In the genomic region with DNA sequence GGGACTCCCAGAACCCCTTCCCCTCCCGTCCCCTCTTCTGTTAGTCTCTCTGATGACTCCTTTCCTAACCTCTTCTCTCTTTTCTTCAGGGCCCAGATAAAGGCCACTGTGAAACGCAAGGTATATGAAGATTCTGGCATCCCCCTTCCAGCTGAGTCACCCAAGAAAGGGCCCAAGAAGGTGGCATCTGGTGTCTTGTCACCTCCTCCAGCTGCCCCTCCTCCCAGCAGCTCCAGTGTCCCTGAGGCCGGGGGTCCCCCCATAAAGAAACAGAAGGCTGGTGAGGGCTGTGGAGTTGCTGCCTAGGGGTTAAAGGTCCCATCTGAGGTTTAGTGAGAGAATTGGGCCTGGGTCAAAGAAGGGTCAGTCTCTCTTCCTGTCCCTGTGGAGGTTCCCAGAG, we compare ENCODE assay signal across 11 cellular contexts. TPM values are rescaled to one million over a fixed set of nuclear protein-coding genes. Genes with fewer than 3 reads are reported as not detected.
DNase-seq lines count a peak whose midpoint lies in the region; ATAC-seq and TF ChIP-seq lines count a peak whose summit lies in the region.
"Had no signal": no experiment of that assay in that cellular context is flagged by ENCODE, and none has a peak within 500 bp of the region (broad histone marks: within the 10 kb centered on the region; RNA-seq: fewer than 3 reads in every experiment).

No MANE protein-coding gene starts in this region.

- H3K9ac ChIP-seq in BLaER1 treated with 17β-estradiol and CSF1 and Interleukin-3, amounts not matched to agents 10 nM and 100 nM: peak overlapping the region in 9 of 11 experiments; percentile 89 to 99 (median 98); a peak in 17 of 22 replicates
- H3K9ac ChIP-seq in OCI-LY3 (ENCODE audit: low read length): no peak overlapping the region

- ATAC-seq in psoas muscle (no peak), HG03432 (IDR thresholded peaks at IDR 0.05; ENCODE audit: unreplicated experiment) (no peak)

- no peak for DNase-seq in coronary artery (ENCODE audit: low spot score)
- DNase-seq in psoas muscle: no peak
- no peak for DNase-seq in stimulated activated CD4-positive, alpha-beta T cell treated with anti-CD3 and anti-CD28 coated beads, Interleukin-15, amount 100 ng/mL, for 24 hours
- no peak for DNase-seq in medulla oblongata (ENCODE audit: extremely low spot score)
- no peak for DNase-seq in dedifferentiated amniotic fluid mesenchymal stem cell (ENCODE audit: extremely low spot score)
- DNase-seq: Calu3, NCI-H524 treated with DMSO at 0.1 percent for 48 hours had no signal

- intact Hi-C loops in psoas muscle (cut with DNase I): no loop called here

- peaks cover 0 to 8% (median 2%) of the 10 kb centered on the region in 11 experiments; a peak in 6 of 22 replicates for H3K27me3 ChIP-seq in BLaER1 treated with 17β-estradiol and CSF1 and Interleukin-3, amounts not matched to agents 10 nM and 100 nM
- H3K27me3 ChIP-seq in OCI-LY3 (ENCODE audit: low read depth, low read length): no peaks in the 10 kb centered on the region
- no peaks in the 10 kb centered on the region for H3K27me3 ChIP-seq in psoas muscle (ENCODE audit: insufficient read depth in 3 of 3, low read length in 2 of 3)

- H3K4me3 ChIP-seq in BLaER1 treated with 17β-estradiol and CSF1 and Interleukin-3, amounts not matched to agents 10 nM and 100 nM: peak overlapping the region in 3 of 10 experiments; percentile 78 to 99 (median 90); a peak in 2 of 20 replicates
- H3K4me3 ChIP-seq in OCI-LY3 (ENCODE audit: low read length) (peak overlapping the region; percentile 95), coronary artery (no peak overlapping the region), psoas muscle (no peak overlapping the region)

- peaks cover 51 to 77% (median 70%) of the 10 kb centered on the region in 10 experiments for H3K4me1 ChIP-seq in BLaER1 treated with 17β-estradiol and CSF1 and Interleukin-3, amounts not matched to agents 10 nM and 100 nM
- peaks cover 17% of the 10 kb centered on the region for H3K4me1 ChIP-seq in OCI-LY3 (ENCODE audit: low read length)
- peaks cover 25% of the 10 kb centered on the region for H3K4me1 ChIP-seq in psoas muscle

- WGBS in psoas muscle, 3 donors: 81 to 88% (median 84%) methylated on average over 3 of the region's 3 CpGs

- H3K4me2 ChIP-seq in BLaER1 treated with 17β-estradiol and CSF1 and Interleukin-3, amounts not matched to agents 10 nM and 100 nM: peak overlapping the region; percentile 91 to 99 (median 95)
- peak overlapping the region; percentile 67 for H3K4me2 ChIP-seq in OCI-LY3 (ENCODE audit: low read length)

- H4K20me1 ChIP-seq in BLaER1 treated with 17β-estradiol and CSF1 and Interleukin-3, amounts not matched to agents 10 nM and 100 nM: peaks cover 0 to under 1% (median 0%) of the 10 kb centered on the region in 11 experiments; a peak in 5 of 22 replicates
- no peaks in the 10 kb centered on the region for H4K20me1 ChIP-seq in OCI-LY3 (ENCODE audit: insufficient read depth, low read length)

- no peaks in the 10 kb centered on the region for H3K9me3 ChIP-seq in BLaER1 treated with 17β-estradiol and CSF1 and Interleukin-3, amounts not matched to agents 10 nM and 100 nM (replicated peaks in 1 of 11)
- H3K9me3 ChIP-seq in OCI-LY3 (ENCODE audit: insufficient read depth, low read length): no peaks in the 10 kb centered on the region
- no peaks in the 10 kb centered on the region for H3K9me3 ChIP-seq in psoas muscle

- peaks cover 39% of the 10 kb centered on the region for H3K79me2 ChIP-seq in OCI-LY3 (ENCODE audit: low read length)

- peaks cover 0 to 21% (median 7%) of the 10 kb centered on the region in 11 experiments; a peak in 9 of 22 replicates for H3K36me3 ChIP-seq in BLaER1 treated with 17β-estradiol and CSF1 and Interleukin-3, amounts not matched to agents 10 nM and 100 nM
- H3K36me3 ChIP-seq in OCI-LY3 (replicated peaks; ENCODE audit: low read depth, low read length) (peaks cover 3% of the 10 kb centered on the region), psoas muscle (ENCODE audit: insufficient read depth in 1 of 2, low read depth in 1 of 2) (peaks cover 0 to 12% of the 10 kb centered on the region in 2 donors)

- no peak for TF ChIP-seq CTCF in OCI-LY3 (IDR thresholded peaks at IDR 0.05; ENCODE audit: low read depth, low read length)
- TF ChIP-seq CTCF in coronary artery (IDR thresholded peaks at IDR 0.05): no peak
- TF ChIP-seq CTCF in psoas muscle (IDR thresholded peaks at IDR 0.05): no peak

- H3K27ac ChIP-seq in BLaER1 treated with 17β-estradiol and CSF1 and Interleukin-3, amounts not matched to agents 10 nM and 100 nM: peak overlapping the region in 9 of 11 experiments; percentile 94 to 100 (median 99); a peak in 18 of 22 replicates
- H3K27ac ChIP-seq in OCI-LY3 (ENCODE audit: low read length) (no peak overlapping the region), coronary artery (peak overlapping the region; percentile 95 to 96), psoas muscle (peak overlapping the region; percentile 98)

- H2AFZ ChIP-seq in OCI-LY3 (ENCODE audit: low read depth, low read length): no peak overlapping the region

RNA-seq across cellular contexts. Expression of a gene that starts 4.0 kb away (rescaled TPM):
- 100 to 1,000 TPM; 113 to 148 (median 139) TPM for total RNA-seq in psoas muscle
- 100 to 1,000 TPM; 233 to 321 (median 236) TPM for polyA plus RNA-seq in psoas muscle

RNA-seq across cellular contexts. Expression of a gene that starts 6.4 kb away (rescaled TPM):
- 10 to 100 TPM in 2 of 4 donors, 1 to 10 TPM in 2; 6.1 to 11.9 (median 10.1) TPM for total RNA-seq in psoas muscle
- 1 to 10 TPM; 2.0 to 4.4 (median 4.3) TPM for polyA plus RNA-seq in psoas muscle
- total RNA-seq: Calu3, LHCN-M2 had no signal

RNA-seq across cellular contexts. Expression of a gene that starts 19.4 kb away (rescaled TPM):
- total RNA-seq in psoas muscle: 1 to 10 TPM in 1 of 4 donors, under 1 TPM in 3; 0.57 to 1.5 (median 0.72) TPM
- polyA plus RNA-seq in psoas muscle: under 1 TPM; 0.17 to 0.40 (median 0.40) TPM

RNA-seq across cellular contexts. Expression of a gene that starts 20.6 kb away (rescaled TPM):
- not detected for total RNA-seq in psoas muscle
- under 1 TPM in 1 of 3 donors, not detected in 2; 0.03 TPM for polyA plus RNA-seq in psoas muscle
- total RNA-seq: Calu3, LHCN-M2 had no signal

RNA-seq across cellular contexts. Expression of a gene that starts 27.5 kb away (rescaled TPM):
- total RNA-seq in psoas muscle: under 1 TPM in 2 of 4 donors, not detected in 2; 0.36 to 0.42 TPM
- polyA plus RNA-seq in psoas muscle: 1 to 10 TPM in 1 of 3 donors, under 1 TPM in 2; 0.34 to 1.2 (median 0.77) TPM
- total RNA-seq: Calu3 had no signal
